ENCODE assay signal across 1 cellular context in genomic region chr20:62972270-62973032, GRCh38.
TF ChIP-seq lines count a peak whose summit lies in the region.

No MANE protein-coding gene starts in this region.

TF ChIP-seq in GM12878, 131 proteins besides CTCF, POLR2A, EP300 and RAD21 (continued from another document):
- TF ChIP-seq, protein P1, sequence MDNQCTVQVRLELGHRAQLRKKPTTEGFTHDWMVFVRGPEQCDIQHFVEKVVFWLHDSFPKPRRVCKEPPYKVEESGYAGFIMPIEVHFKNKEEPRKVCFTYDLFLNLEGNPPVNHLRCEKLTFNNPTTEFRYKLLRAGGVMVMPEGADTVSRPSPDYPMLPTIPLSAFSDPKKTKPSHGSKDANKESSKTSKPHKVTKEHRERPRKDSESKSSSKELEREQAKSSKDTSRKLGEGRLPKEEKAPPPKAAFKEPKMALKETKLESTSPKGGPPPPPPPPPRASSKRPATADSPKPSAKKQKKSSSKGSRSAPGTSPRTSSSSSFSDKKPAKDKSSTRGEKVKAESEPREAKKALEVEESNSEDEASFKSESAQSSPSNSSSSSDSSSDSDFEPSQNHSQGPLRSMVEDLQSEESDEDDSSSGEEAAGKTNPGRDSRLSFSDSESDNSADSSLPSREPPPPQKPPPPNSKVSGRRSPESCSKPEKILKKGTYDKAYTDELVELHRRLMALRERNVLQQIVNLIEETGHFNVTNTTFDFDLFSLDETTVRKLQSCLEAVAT (IDR thresholded peaks at IDR 0.05), result no peak
- TF ChIP-seq SIN3A (IDR thresholded peaks at IDR 0.05; ENCODE audit: low read depth, low read length), result no peak
- peak; percentile 9; the same call in 1 of the 2 replicates for TF ChIP-seq ZNF592 (IDR thresholded peaks at IDR 0.05)
- no peak for TF ChIP-seq CBX3 (IDR thresholded peaks at IDR 0.05; ENCODE audit: borderline replicate concordance, low read depth)
- TF ChIP-seq CHD1 (IDR thresholded peaks at IDR 0.05; ENCODE audit: low read depth, low read length), result no peak
- TF ChIP-seq KDM1A (IDR thresholded peaks at IDR 0.05; ENCODE audit: borderline replicate concordance), result no peak
- TF ChIP-seq RAD51 (IDR thresholded peaks at IDR 0.05), result no peak
- TF ChIP-seq EGR1 (IDR thresholded peaks at IDR 0.05; ENCODE audit: borderline replicate concordance in 1 of 2, low read depth in 2 of 2, low read length in 2 of 2), result peak in 1 of 2 experiments; percentile 7; a peak in 1 of 3 replicates
- no peak for TF ChIP-seq TBL1XR1 (IDR thresholded peaks at IDR 0.05; ENCODE audit: low read depth, low read length)
- 0 out of 2 replicates have a peak, but pooled peaks have one; percentile 18 for TF ChIP-seq CREM (IDR thresholded peaks at IDR 0.05; ENCODE audit: low read depth)
- no peak for TF ChIP-seq POLR2AphosphoS5 (IDR thresholded peaks at IDR 0.05; ENCODE audit: low read length)
- TF ChIP-seq, protein P2, sequence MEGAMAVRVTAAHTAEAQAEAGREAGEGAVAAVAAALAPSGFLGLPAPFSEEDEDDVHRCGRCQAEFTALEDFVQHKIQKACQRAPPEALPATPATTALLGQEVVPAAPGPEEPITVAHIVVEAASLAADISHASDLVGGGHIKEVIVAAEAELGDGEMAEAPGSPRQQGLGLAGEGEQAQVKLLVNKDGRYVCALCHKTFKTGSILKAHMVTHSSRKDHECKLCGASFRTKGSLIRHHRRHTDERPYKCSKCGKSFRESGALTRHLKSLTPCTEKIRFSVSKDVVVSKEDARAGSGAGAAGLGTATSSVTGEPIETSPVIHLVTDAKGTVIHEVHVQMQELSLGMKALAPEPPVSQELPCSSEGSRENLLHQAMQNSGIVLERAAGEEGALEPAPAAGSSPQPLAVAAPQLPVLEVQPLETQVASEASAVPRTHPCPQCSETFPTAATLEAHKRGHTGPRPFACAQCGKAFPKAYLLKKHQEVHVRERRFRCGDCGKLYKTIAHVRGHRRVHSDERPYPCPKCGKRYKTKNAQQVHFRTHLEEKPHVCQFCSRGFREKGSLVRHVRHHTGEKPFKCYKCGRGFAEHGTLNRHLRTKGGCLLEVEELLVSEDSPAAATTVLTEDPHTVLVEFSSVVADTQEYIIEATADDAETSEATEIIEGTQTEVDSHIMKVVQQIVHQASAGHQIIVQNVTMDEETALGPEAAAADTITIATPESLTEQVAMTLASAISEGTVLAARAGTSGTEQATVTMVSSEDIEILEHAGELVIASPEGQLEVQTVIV (IDR thresholded peaks at IDR 0.05; ENCODE audit: borderline replicate concordance, partially characterized antibody), result no peak
- TF ChIP-seq E2F4 (IDR thresholded peaks at IDR 0.05; ENCODE audit: low read depth, low read length), result no peak
- TF ChIP-seq, protein P3, sequence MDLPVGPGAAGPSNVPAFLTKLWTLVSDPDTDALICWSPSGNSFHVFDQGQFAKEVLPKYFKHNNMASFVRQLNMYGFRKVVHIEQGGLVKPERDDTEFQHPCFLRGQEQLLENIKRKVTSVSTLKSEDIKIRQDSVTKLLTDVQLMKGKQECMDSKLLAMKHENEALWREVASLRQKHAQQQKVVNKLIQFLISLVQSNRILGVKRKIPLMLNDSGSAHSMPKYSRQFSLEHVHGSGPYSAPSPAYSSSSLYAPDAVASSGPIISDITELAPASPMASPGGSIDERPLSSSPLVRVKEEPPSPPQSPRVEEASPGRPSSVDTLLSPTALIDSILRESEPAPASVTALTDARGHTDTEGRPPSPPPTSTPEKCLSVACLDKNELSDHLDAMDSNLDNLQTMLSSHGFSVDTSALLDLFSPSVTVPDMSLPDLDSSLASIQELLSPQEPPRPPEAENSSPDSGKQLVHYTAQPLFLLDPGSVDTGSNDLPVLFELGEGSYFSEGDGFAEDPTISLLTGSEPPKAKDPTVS (IDR thresholded peaks at IDR 0.05; ENCODE audit: low read depth, low read length), result no peak
- TF ChIP-seq RB1 (IDR thresholded peaks at IDR 0.05; ENCODE audit: borderline replicate concordance), result peak; percentile 74; the same call in 1 of the 2 replicates
- peak; percentile 30; the same call in 1 of the 2 replicates for TF ChIP-seq MTA2 (IDR thresholded peaks at IDR 0.05; ENCODE audit: low read depth)
- no peak for TF ChIP-seq BMI1 (IDR thresholded peaks at IDR 0.05; ENCODE audit: borderline replicate concordance)
- peak; percentile 77 for TF ChIP-seq ZNF207 (IDR thresholded peaks at IDR 0.05; ENCODE audit: borderline replicate concordance)
- TF ChIP-seq JUND (IDR thresholded peaks at IDR 0.05; ENCODE audit: low read depth, low read length), result no peak
- no peak for TF ChIP-seq WRNIP1 (IDR thresholded peaks at IDR 0.05; ENCODE audit: borderline replicate concordance, low read depth, low read length)
- TF ChIP-seq KAT2A (conservative IDR thresholded peaks at IDR 0.05; ENCODE audit: control insufficient read depth, low read depth, low read length), result no peak
- TF ChIP-seq POLR2AphosphoS2 (IDR thresholded peaks at IDR 0.05; ENCODE audit: low read depth, low read length), result no peak
- peak; percentile 74 for TF ChIP-seq MXI1 (IDR thresholded peaks at IDR 0.05; ENCODE audit: low read depth, low read length)
- peak; percentile 59 to 68; a peak in 3 of 4 replicates for TF ChIP-seq IKZF2 (IDR thresholded peaks at IDR 0.05)
- TF ChIP-seq NR2C2 (IDR thresholded peaks at IDR 0.05; ENCODE audit: borderline replicate concordance, control insufficient read depth, insufficient read length, low read depth), result no peak
- no peak for TF ChIP-seq E2F8 (IDR thresholded peaks at IDR 0.05; ENCODE audit: low read depth, partially characterized antibody)
- TF ChIP-seq STAT3 (IDR thresholded peaks at IDR 0.05; ENCODE audit: low read depth, low read length), result no peak
